16 cellular contexts compared by ENCODE assay signal in the genomic region with DNA sequence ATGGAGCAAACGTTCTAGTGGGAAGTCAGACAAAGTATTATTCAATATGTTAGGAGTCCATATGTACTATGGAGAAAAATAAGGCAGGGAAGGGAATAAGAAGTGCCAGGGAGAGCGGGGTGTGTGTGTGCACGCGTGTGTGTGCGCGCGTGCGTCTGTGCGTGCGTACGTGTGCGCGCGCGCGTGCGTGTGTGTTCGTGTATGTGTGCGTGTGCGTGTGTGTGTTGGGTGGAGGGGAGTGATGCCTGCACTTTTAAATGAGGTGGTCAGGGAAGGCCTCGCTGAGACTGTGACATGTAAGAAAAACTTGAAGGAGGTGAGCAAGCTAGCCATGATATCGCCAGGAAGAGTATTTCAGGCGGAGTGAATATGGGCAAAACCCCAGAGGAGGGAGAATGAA. TPM values are rescaled to one million over a fixed set of nuclear protein-coding genes. Genes with fewer than 3 reads are reported as not detected.
A peak's percentile ranks its signal among the peaks of the same experiment; 100 is the strongest.
DNase-seq lines count a peak whose midpoint lies in the region; ATAC-seq and TF ChIP-seq lines count a peak whose summit lies in the region.
"Had no signal": no experiment of that assay in that cellular context is flagged by ENCODE, and none has a peak within 500 bp of the region (broad histone marks: within the 10 kb centered on the region; RNA-seq: fewer than 3 reads in every experiment).

No MANE protein-coding gene starts in this region.

- no peak for TF ChIP-seq CTCF in activated CD8-positive, alpha-beta T cell treated with anti-CD3 and anti-CD28 coated beads for 36 hours (IDR thresholded peaks at IDR 0.05)

- H3K4me1 Mint-ChIP-seq in CD8-positive, alpha-beta memory T cell: peaks cover 51 to 73% (median 70%) of the 10 kb centered on the region in 3 donors
- H3K4me1 Mint-ChIP-seq in activated CD8-positive, alpha-beta T cell treated with anti-CD3 and anti-CD28 coated beads for 36 hours (ENCODE audit: low read depth): peaks cover 57% of the 10 kb centered on the region
- peaks cover 31 to 37% (median 34%) of the 10 kb centered on the region in 3 donors for H3K4me1 Mint-ChIP-seq in naive B cell

- intact Hi-C loops in activated CD8-positive, alpha-beta T cell treated with anti-CD3 and anti-CD28 coated beads for 36 hours (cut with micrococcal nuclease): no loop called here

- POLR2A ChIA-PET in CD8-positive, alpha-beta memory T cell (lab: Charles Lee): no interaction called here
- POLR2A ChIA-PET in activated CD8-positive, alpha-beta T cell treated with anti-CD3 and anti-CD28 coated beads for 36 hours (lab: Charles Lee): interaction anchor here (0.7 to 1.8 kb wide), 3 partner anchors 13 to 180 kb away, joined by 3 to 8 read pairs (median 3); no protein-coding TSS in a partner anchor

- CTCF ChIA-PET in CD8-positive, alpha-beta memory T cell (lab: Charles Lee): interaction anchor here (1.8 to 5.7 kb wide), 3 partner anchors 10 to 18 kb away, joined by 6 to 29 read pairs (median 7); no protein-coding TSS in a partner anchor
- CTCF ChIA-PET in activated CD8-positive, alpha-beta T cell treated with anti-CD3 and anti-CD28 coated beads for 36 hours (lab: Charles Lee): interaction anchor here (2.6 to 6.4 kb wide), 3 partner anchors 9 to 64 kb away, joined by 18 to 67 read pairs (median 21); no protein-coding TSS in a partner anchor

- peaks cover 0 to 5% (median 0%) of the 10 kb centered on the region in 11 experiments; a peak in 1 of 22 replicates for H3K9me3 ChIP-seq in BLaER1 treated with 17β-estradiol and CSF1 and Interleukin-3, amounts not matched to agents 10 nM and 100 nM (replicated peaks in 1 of 11)
- H3K9me3 ChIP-seq in CD8-positive, alpha-beta memory T cell (ENCODE audit: low read length): no peaks in the 10 kb centered on the region
- H3K9me3 ChIP-seq: thoracic aorta had no signal

- peak overlapping the region in 5 of 7 donors; percentile 41 to 67 (median 63) for H3K4me3 Mint-ChIP-seq in CD8-positive, alpha-beta memory T cell
- H3K4me3 Mint-ChIP-seq in activated CD8-positive, alpha-beta T cell treated with anti-CD3 and anti-CD28 coated beads for 36 hours: no peak overlapping the region
- peak overlapping the region in 2 of 8 donors; percentile 29 to 59 for H3K4me3 Mint-ChIP-seq in naive B cell

- no peaks in the 10 kb centered on the region for H3K27me3 ChIP-seq in BLaER1 treated with 17β-estradiol and CSF1 and Interleukin-3, amounts not matched to agents 10 nM and 100 nM
- H3K27me3 ChIP-seq in CD8-positive, alpha-beta memory T cell (ENCODE audit: insufficient read depth, low read length, poor library complexity, severe bottlenecking): no peaks in the 10 kb centered on the region

- no peaks in the 10 kb centered on the region for H3K9me3 Mint-ChIP-seq in CD8-positive, alpha-beta memory T cell
- peaks cover 3% of the 10 kb centered on the region for H3K9me3 Mint-ChIP-seq in activated CD8-positive, alpha-beta T cell treated with anti-CD3 and anti-CD28 coated beads for 36 hours
- peaks cover 0 to 6% (median 0%) of the 10 kb centered on the region in 7 donors for H3K9me3 Mint-ChIP-seq in naive B cell

- H3K9ac ChIP-seq in BLaER1 treated with 17β-estradiol and CSF1 and Interleukin-3, amounts not matched to agents 10 nM and 100 nM: peak overlapping the region in 2 of 11 experiments; percentile 17 to 59; a peak in 2 of 22 replicates
- H3K9ac ChIP-seq: parathyroid adenoma had no signal

- H4K20me1 ChIP-seq in BLaER1 treated with 17β-estradiol and CSF1 and Interleukin-3, amounts not matched to agents 10 nM and 100 nM: no peaks in the 10 kb centered on the region

- H3K4me1 ChIP-seq in BLaER1 treated with 17β-estradiol and CSF1 and Interleukin-3, amounts not matched to agents 10 nM and 100 nM: peaks cover 37 to 53% (median 48%) of the 10 kb centered on the region in 10 experiments
- H3K4me1 ChIP-seq in CD8-positive, alpha-beta memory T cell (ENCODE audit: insufficient read depth, low read length): peaks cover 41% of the 10 kb centered on the region
- H3K4me1 ChIP-seq: parathyroid adenoma had no signal

- H3K27ac ChIP-seq in BLaER1 treated with 17β-estradiol and CSF1 and Interleukin-3, amounts not matched to agents 10 nM and 100 nM: peak overlapping the region in 9 of 11 experiments; percentile 44 to 82 (median 64); a peak in 14 of 22 replicates
- no peak overlapping the region for H3K27ac ChIP-seq in CD8-positive, alpha-beta memory T cell (ENCODE audit: low read depth, low read length)
- H3K27ac ChIP-seq: parathyroid adenoma, SJSA1, thoracic aorta had no signal

- H3K4me2 ChIP-seq in BLaER1 treated with 17β-estradiol and CSF1 and Interleukin-3, amounts not matched to agents 10 nM and 100 nM: peak overlapping the region in 8 of 11 experiments; percentile 61 to 78 (median 67); a peak in 14 of 22 replicates

- H3K27ac Mint-ChIP-seq in CD8-positive, alpha-beta memory T cell: peak overlapping the region in 7 of 8 donors; percentile 91 to 97 (median 95)
- H3K27ac Mint-ChIP-seq in activated CD8-positive, alpha-beta T cell treated with anti-CD3 and anti-CD28 coated beads for 36 hours: peak overlapping the region; percentile 89
- peak overlapping the region; percentile 72 to 98 (median 81) for H3K27ac Mint-ChIP-seq in naive B cell

- H3K36me3 ChIP-seq in BLaER1 treated with 17β-estradiol and CSF1 and Interleukin-3, amounts not matched to agents 10 nM and 100 nM: no peaks in the 10 kb centered on the region
- no peaks in the 10 kb centered on the region for H3K36me3 ChIP-seq in CD8-positive, alpha-beta memory T cell (ENCODE audit: insufficient read depth, low read length)
- H3K36me3 ChIP-seq: SJSA1, thoracic aorta had no signal

- DNase-seq in CD8-positive, alpha-beta memory T cell: no peak
- no peak for DNase-seq in activated CD8-positive, alpha-beta T cell treated with anti-CD3 and anti-CD28 coated beads for 36 hours
- DNase-seq in naive B cell: no peak
- no peak for DNase-seq in NCI-H524 treated with DMSO at 0.1 percent for 48 hours (lab: John Stamatoyannopoulos, UW)
- DNase-seq in NCI-H2107 (lab: John Stamatoyannopoulos, UW): no peak
- DNase-seq: effector CD8-positive, alpha-beta T cell; Kasumi-1; left ventricle myocardium superior; stimulated activated CD4-positive, alpha-beta T cell treated with anti-CD3 and anti-CD28 coated beads, Interleukin-4, amount 100 ng/mL, for 1 hour had no signal

- H3K36me3 Mint-ChIP-seq in CD8-positive, alpha-beta memory T cell: peaks cover 3 to 5% (median 5%) of the 10 kb centered on the region in 3 donors
- H3K36me3 Mint-ChIP-seq in activated CD8-positive, alpha-beta T cell treated with anti-CD3 and anti-CD28 coated beads for 36 hours (ENCODE audit: low read depth): no peaks in the 10 kb centered on the region
- peaks cover 0 to 8% of the 10 kb centered on the region in 2 donors for H3K36me3 Mint-ChIP-seq in naive B cell

- no peak overlapping the region for H3K4me3 ChIP-seq in BLaER1 treated with 17β-estradiol and CSF1 and Interleukin-3, amounts not matched to agents 10 nM and 100 nM
- H3K4me3 ChIP-seq in CD8-positive, alpha-beta memory T cell (ENCODE audit: low read length): no peak overlapping the region
- H3K4me3 ChIP-seq: SJSA1, thoracic aorta had no signal

- ATAC-seq in activated CD8-positive, alpha-beta T cell treated with anti-CD3 and anti-CD28 coated beads for 36 hours: no peak
- ATAC-seq in naive B cell (ENCODE audit: low read depth in 2 of 2) (no peak), GM18517 (IDR thresholded peaks at IDR 0.05; ENCODE audit: unreplicated experiment) (no peak), GM18907 (IDR thresholded peaks at IDR 0.05; ENCODE audit: unreplicated experiment) (no peak)
- ATAC-seq: HCT116, left ventricle myocardium superior had no signal

- no peaks in the 10 kb centered on the region for H3K27me3 Mint-ChIP-seq in CD8-positive, alpha-beta memory T cell
- no peaks in the 10 kb centered on the region for H3K27me3 Mint-ChIP-seq in activated CD8-positive, alpha-beta T cell treated with anti-CD3 and anti-CD28 coated beads for 36 hours
- no peaks in the 10 kb centered on the region for H3K27me3 Mint-ChIP-seq in naive B cell

RNA-seq across cellular contexts. Expression of a gene that starts 1.6 kb away (rescaled TPM):
- 10 to 100 TPM; 25.4 to 26.2 TPM for total RNA-seq in CD8-positive, alpha-beta memory T cell
- polyA plus RNA-seq in CD8-positive, alpha-beta memory T cell: 3.9 TPM
- total RNA-seq in activated CD8-positive, alpha-beta T cell treated with anti-CD3 and anti-CD28 coated beads for 36 hours: 10 to 100 TPM in 1 of 2 experiments, 1 to 10 TPM in 1; 8.0 to 10.9 TPM
- polyA plus RNA-seq in naive B cell (ENCODE audit: low read depth in 6 of 6): 1 to 10 TPM in 4 of 6 donors, under 1 TPM in 1, not detected in 1; 0.95 to 3.1 (median 2.3) TPM
